In genomic region chr5:69596114-69596840, GRCh38 we compare ENCODE assay signal across 7 cellular contexts. TPM values are rescaled to one million over a fixed set of nuclear protein-coding genes. Genes with fewer than 3 reads are reported as not detected.
A peak's percentile ranks its signal among the peaks of the same experiment; 100 is the strongest.
DNase-seq lines count a peak whose midpoint lies in the region; ATAC-seq and TF ChIP-seq lines count a peak whose summit lies in the region.
"Not testable (repeated sequence)": the region's sequence is repeated elsewhere in the genome, so short reads cannot be mapped to it uniquely, and the experiment has no call there.

No MANE protein-coding gene starts in this region.

- peak; percentile 39 for ATAC-seq in T-helper 17 cell
- ATAC-seq in Right ventricle myocardium inferior, result peak; percentile 78
- ATAC-seq in left cardiac atrium, result peak; percentile 65 to 89
- peak; percentile 81 for ATAC-seq in left lung
- ATAC-seq in mucosa of descending colon, result peak; percentile 72
- ATAC-seq in aorta (ENCODE audit: low FRiP score), result peak; percentile 56

- not testable (repeated sequence) for H3K4me3 ChIP-seq in left lung; mucosa of descending colon; neutrophil (ENCODE audit: low read depth in 1 of 2, low read length in 1 of 2); aorta (ENCODE audit: low read length in 2 of 2)

- H3K4me3 Mint-ChIP-seq in T-helper 17 cell, result not testable (repeated sequence)

- H3K36me3 Mint-ChIP-seq in T-helper 17 cell (ENCODE audit: low read depth), result not testable (repeated sequence)

- not testable (repeated sequence) for H3K4me1 Mint-ChIP-seq in T-helper 17 cell

- not testable (repeated sequence) for TF ChIP-seq CTCF in left lung (IDR thresholded peaks at IDR 0.05); mucosa of descending colon (IDR thresholded peaks at IDR 0.05); neutrophil (IDR thresholded peaks at IDR 0.05)

- H3K4me1 ChIP-seq in left lung; mucosa of descending colon (ENCODE audit: low read depth); neutrophil (ENCODE audit: control insufficient read depth in 1 of 2, insufficient read depth in 1 of 2, low read depth in 1 of 2, low read length in 1 of 2); aorta (ENCODE audit: control insufficient read depth in 1 of 2, insufficient read depth in 2 of 2, low read length in 2 of 2): not testable (repeated sequence)

- not testable (repeated sequence) for DNase-seq in T-helper 17 cell; Right ventricle myocardium inferior (ENCODE audit: missing footprints); left cardiac atrium; left lung; mucosa of descending colon; aorta

- H3K27ac ChIP-seq in left lung, result peak overlapping the region in 1 of 2 donors; percentile 53
- peak overlapping the region; percentile 73 for H3K27ac ChIP-seq in neutrophil
- not testable (repeated sequence) for H3K27ac ChIP-seq in aorta (ENCODE audit: low read depth in 1 of 2, low read length in 2 of 2)

- not testable (repeated sequence) for H3K27me3 ChIP-seq in left lung; neutrophil; aorta (ENCODE audit: control insufficient read depth in 1 of 2, insufficient read depth in 2 of 2, low read length in 1 of 2)

- H3K27me3 Mint-ChIP-seq in T-helper 17 cell, result not testable (repeated sequence)

- not testable (repeated sequence) for H3K27ac Mint-ChIP-seq in T-helper 17 cell

- intact Hi-C loops in Right ventricle myocardium inferior (cut with DNase I); left cardiac atrium (cut with DNase I); left lung (cut with DNase I); mucosa of descending colon (cut with DNase I, micrococcal nuclease); aorta (cut with DNase I): not testable (repeated sequence)

- WGBS in aorta, 2 donors, result 55 to 88% methylated on average over 1 to 2 of the region's 7 CpGs

- H3K9me3 ChIP-seq in T-helper 17 cell (ENCODE audit: control insufficient read depth, low read length, poor library complexity, severe bottlenecking); left lung; mucosa of descending colon; neutrophil; aorta (ENCODE audit: control insufficient read depth, low read length): not testable (repeated sequence)

- not testable (repeated sequence) for H3K36me3 ChIP-seq in left lung; mucosa of descending colon (ENCODE audit: low read depth); neutrophil; aorta (ENCODE audit: control insufficient read depth in 1 of 2, insufficient read depth in 2 of 2, low read length in 1 of 2)

RNA-seq across cellular contexts. Expression of gene GTF2H2C, which starts 36.3 kb away (rescaled TPM):
- total RNA-seq in T-helper 17 cell (10 to 100 TPM; 26.6 to 41.6 TPM), Right ventricle myocardium inferior (16.5 TPM), left cardiac atrium (10 to 100 TPM; 14.6 to 17.0 TPM), left lung (10 to 100 TPM; 30.6 to 36.0 TPM), mucosa of descending colon (10 to 100 TPM; 25.7 to 39.1 (median 26.4) TPM), aorta (10 to 100 TPM; 24.1 to 27.0 TPM)
- 10 to 100 TPM in 1 of 2 donors, 1 to 10 TPM in 1; 9.4 to 15.4 TPM for polyA plus RNA-seq in aorta
